Comparison of ENCODE assay signal across 8 cellular contexts in the genomic region with DNA sequence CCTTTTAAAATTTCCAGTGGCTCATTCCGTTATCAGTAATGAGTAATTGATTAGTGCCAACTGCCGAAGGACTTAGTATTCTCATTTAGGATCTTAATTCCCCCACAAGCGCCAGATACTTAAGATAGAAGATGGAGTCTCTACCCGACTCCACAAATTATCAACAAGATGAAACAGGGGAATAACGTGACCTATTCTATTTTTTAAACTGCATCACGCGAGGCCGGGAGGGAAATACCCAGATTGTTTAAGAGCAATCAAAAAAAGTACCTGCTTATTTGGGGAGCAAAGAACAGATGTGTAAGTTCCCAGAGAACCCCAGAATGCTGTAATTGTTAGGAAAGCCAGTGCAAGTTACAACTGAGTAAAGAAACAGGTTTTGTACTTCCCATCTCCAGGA. TPM values are rescaled to one million over a fixed set of nuclear protein-coding genes. Genes with fewer than 3 reads are reported as not detected.
DNase-seq lines count a peak whose midpoint lies in the region; ATAC-seq and TF ChIP-seq lines count a peak whose summit lies in the region.

No MANE protein-coding gene starts in this region.

- DNase-seq in cardiac muscle cell (ENCODE audit: low read depth in 1 of 2, low spot score in 1 of 2), result no peak
- no peak for DNase-seq in right cardiac atrium
- DNase-seq in activated CD8-positive, alpha-beta T cell treated with anti-CD3 and anti-CD28 coated beads, Interleukin-2, amount 10 ng/mL, durations not matched to agents 7 days and 5 days, result no peak
- DNase-seq in upper lobe of left lung, result no peak
- no peak for DNase-seq in iPS-NIHi7 (ENCODE audit: extremely low spot score)
- no peak for DNase-seq in NCI-H748 (lab: John Stamatoyannopoulos, UW; ENCODE audit: unreplicated experiment)

- whole genome bisulfite sequencing in right cardiac atrium, result 34% methylated on average over 8 of the region's 8 CpGs
- WGBS in upper lobe of left lung, 2 donors, result 40 to 41% methylated on average over 8 of the region's 8 CpGs

- H3K4me1 ChIP-seq in cardiac muscle cell (ENCODE audit: low read depth), result no peaks in the 10 kb centered on the region
- no peaks in the 10 kb centered on the region for H3K4me1 ChIP-seq in right cardiac atrium (ENCODE audit: control insufficient read depth, insufficient read depth, low read length)
- H3K4me1 ChIP-seq in upper lobe of left lung, result peaks cover 20 to 31% (median 25%) of the 10 kb centered on the region in 4 donors

- ATAC-seq in right cardiac atrium, result no peak
- ATAC-seq in activated CD8-positive, alpha-beta T cell treated with anti-CD3 and anti-CD28 coated beads, Interleukin-2, amount 10 ng/mL, durations not matched to agents 7 days and 5 days, result no peak
- no peak for ATAC-seq in upper lobe of left lung (ENCODE audit: low FRiP score in 2 of 2)
- no peak for ATAC-seq in HG03025 (IDR thresholded peaks at IDR 0.05; ENCODE audit: low FRiP score, unreplicated experiment)

- H3K4me3 ChIP-seq in cardiac muscle cell (peak overlapping the region; percentile 60), right cardiac atrium (ENCODE audit: low read length) (no peak overlapping the region), upper lobe of left lung (peak overlapping the region in 3 of 4 donors; percentile 80 to 93 (median 90))

- no peak for TF ChIP-seq EP300 in upper lobe of left lung (IDR thresholded peaks at IDR 0.05)

- peaks cover 16% of the 10 kb centered on the region for H3K36me3 Mint-ChIP-seq in activated CD8-positive, alpha-beta T cell treated with anti-CD3 and anti-CD28 coated beads, Interleukin-2, amount 10 ng/mL, durations not matched to agents 7 days and 5 days (ENCODE audit: low read depth)

- intact Hi-C loops in right cardiac atrium (cut with DNase I), result loop anchor here in 3 of 4 donors (2.0 to 10.0 kb wide), 3 partner anchors 146 to 209 kb away; no protein-coding TSS in a partner anchor

- H3K27ac ChIP-seq in cardiac muscle cell, result no peak overlapping the region
- no peak overlapping the region for H3K27ac ChIP-seq in right cardiac atrium (ENCODE audit: low read length)
- H3K27ac ChIP-seq in layer of hippocampus (ENCODE audit: low read depth, low read length), result peak overlapping the region; percentile 93
- H3K27ac ChIP-seq in upper lobe of left lung, result peak overlapping the region; percentile 97 to 99 (median 98)

- H3K4me3 Mint-ChIP-seq in activated CD8-positive, alpha-beta T cell treated with anti-CD3 and anti-CD28 coated beads, Interleukin-2, amount 10 ng/mL, durations not matched to agents 7 days and 5 days, result peak overlapping the region; percentile 96

- H3K9me3 ChIP-seq in cardiac muscle cell (ENCODE audit: low read depth), result no peaks in the 10 kb centered on the region
- no peaks in the 10 kb centered on the region for H3K9me3 ChIP-seq in right cardiac atrium (ENCODE audit: control insufficient read depth, low read length)
- H3K9me3 ChIP-seq in upper lobe of left lung, result no peaks in the 10 kb centered on the region

- H3K27ac Mint-ChIP-seq in activated CD8-positive, alpha-beta T cell treated with anti-CD3 and anti-CD28 coated beads, Interleukin-2, amount 10 ng/mL, durations not matched to agents 7 days and 5 days, result no peak overlapping the region

- H3K36me3 ChIP-seq in cardiac muscle cell (no peaks in the 10 kb centered on the region), upper lobe of left lung (no peaks in the 10 kb centered on the region)

- no peaks in the 10 kb centered on the region for H3K27me3 Mint-ChIP-seq in activated CD8-positive, alpha-beta T cell treated with anti-CD3 and anti-CD28 coated beads, Interleukin-2, amount 10 ng/mL, durations not matched to agents 7 days and 5 days (ENCODE audit: low read depth)

- TF ChIP-seq POLR2A in upper lobe of left lung (IDR thresholded peaks at IDR 0.05), result no peak

- POLR2A ChIA-PET in activated CD8-positive, alpha-beta T cell treated with anti-CD3 and anti-CD28 coated beads, Interleukin-2, amount 10 ng/mL, durations not matched to agents 7 days and 5 days (lab: Charles Lee), result interaction anchor here (0.8 to 3.4 kb wide), 6 partner anchors 20 to 149 kb away, joined by 3 to 43 read pairs (median 12); no protein-coding TSS in a partner anchor

- peaks cover 28% of the 10 kb centered on the region for H3K4me1 Mint-ChIP-seq in activated CD8-positive, alpha-beta T cell treated with anti-CD3 and anti-CD28 coated beads, Interleukin-2, amount 10 ng/mL, durations not matched to agents 7 days and 5 days (ENCODE audit: low read depth)

- no peaks in the 10 kb centered on the region for H3K9me3 Mint-ChIP-seq in activated CD8-positive, alpha-beta T cell treated with anti-CD3 and anti-CD28 coated beads, Interleukin-2, amount 10 ng/mL, durations not matched to agents 7 days and 5 days (ENCODE audit: insufficient read depth)

- CTCF ChIA-PET in activated CD8-positive, alpha-beta T cell treated with anti-CD3 and anti-CD28 coated beads, Interleukin-2, amount 10 ng/mL, durations not matched to agents 7 days and 5 days (lab: Charles Lee), result interaction anchor here (0.9 to 9.6 kb wide), 27 partner anchors 11 to 504 kb away, joined by 3 to 496 read pairs (median 10); a partner anchor contains a TSS

- H3K27me3 ChIP-seq in cardiac muscle cell (peaks cover 23% of the 10 kb centered on the region), right cardiac atrium (ENCODE audit: control insufficient read depth, insufficient read depth) (no peaks in the 10 kb centered on the region), layer of hippocampus (ENCODE audit: control insufficient read depth, insufficient read depth, low read length) (no peaks in the 10 kb centered on the region), upper lobe of left lung (no peaks in the 10 kb centered on the region)

- TF ChIP-seq CTCF in cardiac muscle cell (IDR thresholded peaks at IDR 0.05; ENCODE audit: low read depth, low read length) (no peak), upper lobe of left lung (IDR thresholded peaks at IDR 0.05) (no peak)

RNA-seq across cellular contexts. Expression of a gene that starts 1.1 kb away (rescaled TPM):
- total RNA-seq in cardiac muscle cell (1.4 and 3.0 TPM in 2 replicates), right cardiac atrium (1 to 10 TPM; 3.9 to 7.3 (median 5.5) TPM), upper lobe of left lung (10 to 100 TPM; 26.4 to 45.1 (median 41.8) TPM)
- polyA plus RNA-seq in cardiac muscle cell (2.8 and 3.3 TPM in 2 replicates), right cardiac atrium (2.8 TPM)
- 10 to 100 TPM; 15.0 to 15.1 TPM for total RNA-seq in activated CD8-positive, alpha-beta T cell treated with anti-CD3 and anti-CD28 coated beads, Interleukin-2, amount 10 ng/mL, durations not matched to agents 7 days and 5 days

RNA-seq across cellular contexts. Expression of a gene that starts 29.0 kb away (rescaled TPM):
- total RNA-seq in cardiac muscle cell (13.4 and 13.7 TPM in 2 replicates), right cardiac atrium (10 to 100 TPM in 1 of 4 donors, 1 to 10 TPM in 3; 6.1 to 10.8 (median 6.6) TPM), upper lobe of left lung (10 to 100 TPM in 3 of 6 donors, 1 to 10 TPM in 3; 6.7 to 11.7 (median 9.7) TPM)
- polyA plus RNA-seq in cardiac muscle cell (15.7 and 20.0 TPM in 2 replicates), right cardiac atrium (7.7 TPM)
- 1 to 10 TPM; 2.5 to 3.3 TPM for total RNA-seq in activated CD8-positive, alpha-beta T cell treated with anti-CD3 and anti-CD28 coated beads, Interleukin-2, amount 10 ng/mL, durations not matched to agents 7 days and 5 days

Comparison
In these comparisons a context has a peak if more than half of its experiments do, and no peak if none do; other contexts are left out.
1. H3K27ac ChIP-seq: peak in layer of hippocampus (single experiment) and upper lobe of left lung (4 of 4); none in cardiac muscle cell (single experiment) and right cardiac atrium (single experiment).